ENCODE assay signal across 8 cellular contexts in the genomic region with DNA sequence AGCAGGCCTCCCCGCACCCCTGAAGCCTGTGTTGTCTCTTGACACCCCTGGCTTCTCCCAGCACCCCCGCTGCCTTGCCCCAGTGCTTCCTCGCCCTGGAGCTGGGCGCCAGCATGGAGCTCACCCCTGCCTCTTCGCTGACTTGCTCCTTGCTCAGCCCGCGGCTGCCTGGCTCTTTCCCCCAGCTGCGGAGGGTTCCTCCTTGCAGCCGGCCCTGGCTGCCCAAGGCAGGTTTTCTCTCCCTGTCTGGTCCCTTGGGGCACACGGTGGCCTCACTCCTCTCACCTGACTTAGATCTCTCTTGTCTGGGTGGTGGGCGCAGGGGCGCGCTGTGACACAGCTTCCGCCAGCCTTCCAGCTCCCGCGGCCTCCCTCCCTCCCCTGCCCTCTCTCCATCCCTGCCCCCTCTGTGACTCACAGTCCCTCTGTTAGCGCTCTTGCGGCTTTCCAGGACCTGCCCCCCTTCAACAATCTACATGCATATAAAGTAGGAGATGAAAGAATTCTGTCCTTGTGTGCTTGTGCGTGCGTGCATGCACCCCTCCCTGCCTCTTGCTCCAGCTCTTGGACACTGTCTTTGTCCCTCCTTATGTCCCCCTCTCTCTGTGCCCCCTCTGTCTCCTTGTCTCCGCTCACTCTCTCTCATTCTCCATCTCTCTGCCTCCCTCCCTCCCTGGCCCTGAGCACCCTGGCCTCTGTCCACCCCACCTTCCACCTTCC.
A peak's percentile ranks its signal among the peaks of the same experiment; 100 is the strongest.
DNase-seq lines count a peak whose midpoint lies in the region; ATAC-seq lines count a peak whose summit lies in the region.

No MANE protein-coding gene starts in this region.

- peaks cover 2% of the 10 kb centered on the region for H3K4me1 ChIP-seq in NT2/D1 (ENCODE audit: insufficient read depth, insufficient read length)

- no peak for DNase-seq in activated CD4-positive, CD25-positive, alpha-beta regulatory T cell (lab: John Stamatoyannopoulos, UW)
- peak; percentile 13 for DNase-seq in NT2/D1 (ENCODE audit: low read depth, low spot score)
- DNase-seq in amniotic epithelial cell (ENCODE audit: low read depth) = peak; percentile 67
- DNase-seq in kidney tubule cell (ENCODE audit: low spot score) = peak; percentile 37
- peak; percentile 21 to 50 for DNase-seq in stimulated activated CD8-positive, alpha-beta memory T cell treated with anti-CD3 and anti-CD28 coated beads, Interleukin-7, amount 100 ng/mL, for 4 hours (ENCODE audit: low read depth in 2 of 2)

- H3K9me3 ChIP-seq in NT2/D1 (ENCODE audit: insufficient read depth, low read length) = no peaks in the 10 kb centered on the region

- peak overlapping the region; percentile 24 for H3K4me3 ChIP-seq in NT2/D1 (ENCODE audit: insufficient read length, low read depth)

- no peaks in the 10 kb centered on the region for H3K27me3 ChIP-seq in NT2/D1 (ENCODE audit: insufficient read depth, insufficient read length)

- H3K9ac ChIP-seq in NT2/D1 (ENCODE audit: insufficient read length, low read depth) = peak overlapping the region; percentile 50

- no peaks in the 10 kb centered on the region for H3K36me3 ChIP-seq in NT2/D1 (ENCODE audit: insufficient read depth, insufficient read length, low read length)

- ATAC-seq in activated CD4-positive, CD25-positive, alpha-beta regulatory T cell treated with anti-CD3 and anti-CD28 coated beads, Interleukin-2, amount 50 U/mL, for 24 hours = peak; percentile 46 to 50
- ATAC-seq in GM18907 (IDR thresholded peaks at IDR 0.05; ENCODE audit: unreplicated experiment) (no peak), HG02588 (IDR thresholded peaks at IDR 0.05; ENCODE audit: unreplicated experiment) (no peak)

Comparison
In these comparisons a context has a peak if more than half of its experiments do, and no peak if none do; other contexts are left out.
1. ATAC-seq: peak in activated CD4-positive, CD25-positive, alpha-beta regulatory T cell treated with anti-CD3 and anti-CD28 coated beads, Interleukin-2, amount 50 U/mL, for 24 hours (2 of 2); none in GM18907 (single experiment) and HG02588 (single experiment).
2. DNase-seq: peak in NT2/D1 (single experiment), amniotic epithelial cell (single experiment), kidney tubule cell (single experiment) and stimulated activated CD8-positive, alpha-beta memory T cell treated with anti-CD3 and anti-CD28 coated beads, Interleukin-7, amount 100 ng/mL, for 4 hours (2 of 2); none in activated CD4-positive, CD25-positive, alpha-beta regulatory T cell (0 of 4).